Comparison of ENCODE assay signal across 17 cellular contexts in the genomic region with DNA sequence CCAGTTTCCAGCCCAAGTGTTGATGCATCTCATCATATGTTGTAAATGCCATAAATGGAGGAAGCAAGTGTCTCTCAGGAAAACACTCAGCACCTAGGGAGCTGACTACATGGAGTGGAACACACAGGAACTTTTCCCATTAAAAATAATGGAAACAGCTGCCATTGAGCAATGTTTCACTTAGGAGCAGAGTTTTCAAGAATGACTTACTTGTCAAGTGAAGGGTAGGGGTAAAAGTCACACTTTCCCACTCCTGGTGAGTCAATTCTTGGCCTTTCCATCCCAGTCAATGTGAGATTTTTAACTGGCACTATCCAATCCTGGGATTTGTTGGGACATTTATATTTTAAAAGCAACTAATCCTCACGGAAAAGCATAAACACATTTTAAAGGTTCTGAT.
"Had no signal": no experiment of that assay in that cellular context is flagged by ENCODE, and none has a peak within 500 bp of the region (broad histone marks: within the 10 kb centered on the region; RNA-seq: fewer than 3 reads in every experiment).

No MANE protein-coding gene starts in this region.

- H3K27ac ChIP-seq: coronary artery, heart left ventricle, psoas muscle, sigmoid colon, suprapubic skin, thyroid gland, upper lobe of right lung, vagina had no signal

- H3K9me3 ChIP-seq: heart left ventricle, psoas muscle, sigmoid colon, suprapubic skin, thyroid gland, upper lobe of right lung, vagina had no signal

- H3K4me2 ChIP-seq: smooth muscle cell had no signal

- H3K27ac Mint-ChIP-seq: nephron progenitor cell had no signal

- H3K9me3 Mint-ChIP-seq: naive thymus-derived CD4-positive, alpha-beta T cell; nephron progenitor cell had no signal

- H3K36me3 ChIP-seq: heart left ventricle, sigmoid colon, suprapubic skin, thyroid gland, upper lobe of right lung, vagina had no signal

- ATAC-seq: heart left ventricle; naive thymus-derived CD4-positive, alpha-beta T cell; upper lobe of right lung had no signal

- H3K27me3 ChIP-seq: heart left ventricle, sigmoid colon, suprapubic skin, thyroid gland, upper lobe of right lung, vagina had no signal

- DNase-seq: effector CD8-positive, alpha-beta T cell; foreskin melanocyte; heart left ventricle; hippocampal formation; kidney glomerular epithelial cell; naive thymus-derived CD4-positive, alpha-beta T cell; nephron progenitor cell; psoas muscle; sigmoid colon; stimulated activated CD4-positive, alpha-beta T cell treated with anti-CD3 and anti-CD28 coated beads, Interleukin-2, amount 100 ng/mL, for 48 hours; stimulated activated naive CD4-positive, alpha-beta T cell treated with Interleukin-2 at 50 U/mL for 16 hours; thyroid gland; upper lobe of right lung had no signal

- H3K4me3 Mint-ChIP-seq: naive thymus-derived CD4-positive, alpha-beta T cell; nephron progenitor cell had no signal

- H3K4me1 ChIP-seq: thyroid gland, upper lobe of right lung had no signal

- H3K4me3 ChIP-seq: coronary artery, heart left ventricle, psoas muscle, sigmoid colon, smooth muscle cell, suprapubic skin, thyroid gland, upper lobe of right lung, vagina had no signal
